Comparison of ENCODE assay signal across 16 cellular contexts in the genomic region with DNA sequence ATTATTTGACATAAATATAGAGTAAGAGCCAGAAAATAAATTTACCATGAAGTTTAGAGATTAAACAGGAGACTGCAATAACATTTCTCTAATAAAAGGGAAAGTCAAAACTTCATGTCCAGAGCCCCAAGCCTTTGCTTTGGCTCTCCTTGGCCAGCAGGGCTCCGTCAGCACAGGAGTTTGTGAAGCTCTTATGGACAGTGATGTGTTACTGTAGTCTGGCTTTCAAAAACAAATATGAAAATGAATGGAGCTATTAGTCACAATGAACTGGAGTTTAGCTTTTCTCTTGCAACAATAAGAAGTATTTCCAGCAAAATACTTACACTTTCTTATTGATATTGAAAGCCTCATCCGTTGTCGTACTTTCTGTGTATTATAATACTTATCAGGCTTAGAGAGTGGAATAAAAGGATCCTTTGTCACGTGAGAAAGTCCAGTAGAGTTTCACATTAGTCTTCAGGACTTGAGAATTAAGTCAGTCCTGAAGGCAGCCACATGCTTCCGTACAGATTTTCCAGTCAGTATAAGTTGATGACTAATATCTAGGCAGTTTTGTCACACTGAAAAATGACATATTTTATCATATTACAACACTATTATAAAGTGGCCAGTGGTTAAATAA.
DNase-seq lines count a peak whose midpoint lies in the region; ATAC-seq, FAIRE-seq and TF ChIP-seq lines count a peak whose summit lies in the region.
"Had no signal": no experiment of that assay in that cellular context is flagged by ENCODE, and none has a peak within 500 bp of the region (broad histone marks: within the 10 kb centered on the region; RNA-seq: fewer than 3 reads in every experiment).

No MANE protein-coding gene starts in this region.

- no peak for TF ChIP-seq EP300 in HepG2 (IDR thresholded peaks at IDR 0.05; ENCODE audit: low read depth in 2 of 2, low read length in 2 of 2)
- TF ChIP-seq EP300 in HepG2 (CRISPR knock-in tag; IDR thresholded peaks at IDR 0.05; ENCODE audit: borderline replicate concordance): no peak
- TF ChIP-seq EP300 in esophagus muscularis mucosa (IDR thresholded peaks at IDR 0.05): no peak

- in situ Hi-C loops in HepG2 (cut with HindIII; ENCODE audit: extremely low pct_ligation_motif_present, low pct_unique_long_range_greater_than_20kb): no loop called here

- peaks cover 31% of the 10 kb centered on the region for H3K4me1 Mint-ChIP-seq in nephron
- no peaks in the 10 kb centered on the region for H3K4me1 Mint-ChIP-seq in activated CD4-positive, alpha-beta T cell treated with anti-CD3 and anti-CD28 coated beads, Interleukin-2, amount 10 ng/mL, durations not matched to agents 7 days and 5 days
- H3K4me1 Mint-ChIP-seq: naive thymus-derived CD8-positive, alpha-beta T cell had no signal

- no peaks in the 10 kb centered on the region for H3K27me3 ChIP-seq in endocrine pancreas (ENCODE audit: control insufficient read depth, insufficient read depth, low read length)
- H3K27me3 ChIP-seq in HepG2 (ENCODE audit: control insufficient read depth in 1 of 2, insufficient read depth in 2 of 2, low read length in 2 of 2): no peaks in the 10 kb centered on the region
- H3K27me3 ChIP-seq in heart left ventricle: no peaks in the 10 kb centered on the region
- H3K27me3 ChIP-seq in esophagus muscularis mucosa: no peaks in the 10 kb centered on the region
- H3K27me3 ChIP-seq: esophagus squamous epithelium had no signal

- no peaks in the 10 kb centered on the region for H4K20me1 ChIP-seq in HepG2 (ENCODE audit: insufficient read depth, low read length)

- H3K27ac ChIP-seq in HepG2 (ENCODE audit: extremely low read length, insufficient read depth, low read length) (no peak overlapping the region), heart left ventricle (no peak overlapping the region), esophagus muscularis mucosa (replicated peaks in 1 of 4) (no peak overlapping the region)
- H3K27ac ChIP-seq: coronary artery had no signal

- H3K9me3 ChIP-seq in endocrine pancreas (ENCODE audit: control insufficient read depth, low read length) (peaks cover 1% of the 10 kb centered on the region), HepG2 (ENCODE audit: low read length) (peaks cover 84% of the 10 kb centered on the region), heart left ventricle (peaks cover 0 to 11% (median 6%) of the 10 kb centered on the region in 12 donors), esophagus muscularis mucosa (peaks cover 0 to 6% (median 3%) of the 10 kb centered on the region in 4 donors)

- no peak for TF ChIP-seq RAD21 in HepG2 (CRISPR knock-in tag; IDR thresholded peaks at IDR 0.05)

- peak; percentile 14 for DNase-seq in AG20443 (ENCODE audit: low spot score)
- DNase-seq in RPMI7951 (ENCODE audit: low read depth): peak; percentile 27
- no peak for DNase-seq in activated CD4-positive, alpha-beta T cell treated with anti-CD3 and anti-CD28 coated beads, Interleukin-2, amount 10 ng/mL, durations not matched to agents 7 days and 5 days
- no peak for DNase-seq in HepG2 (ENCODE audit: low spot score)
- no peak for DNase-seq in heart left ventricle
- DNase-seq in esophagus muscularis mucosa (ENCODE audit: extremely low spot score): no peak
- DNase-seq: activated CD4-positive, alpha-beta T cell treated with anti-CD3 and anti-CD28 coated beads, Interleukin-2, amount 50 U/mL, for 4 hours; esophagus squamous epithelium; naive thymus-derived CD8-positive, alpha-beta T cell; NCI-H1417 treated with DMSO at 0.1 percent for 48 hours; NCI-H345; stimulated activated CD4-positive, alpha-beta T cell treated with anti-CD3 and anti-CD28 coated beads, Interleukin-15, amount 100 ng/mL, for 24 hours had no signal

- ATAC-seq in HepG2 (no peak), heart left ventricle (no peak)
- ATAC-seq: K562; naive thymus-derived CD8-positive, alpha-beta T cell had no signal

- H3K4me3 Mint-ChIP-seq in nephron: no peak overlapping the region
- no peak overlapping the region for H3K4me3 Mint-ChIP-seq in activated CD4-positive, alpha-beta T cell treated with anti-CD3 and anti-CD28 coated beads, Interleukin-2, amount 10 ng/mL, durations not matched to agents 7 days and 5 days
- H3K4me3 Mint-ChIP-seq: naive thymus-derived CD8-positive, alpha-beta T cell had no signal

- CTCF ChIA-PET in activated CD4-positive, alpha-beta T cell treated with anti-CD3 and anti-CD28 coated beads, Interleukin-2, amount 10 ng/mL, durations not matched to agents 7 days and 5 days (lab: Charles Lee): no interaction called here
- CTCF ChIA-PET in HepG2 (lab: Yijun Ruan, JAX; ENCODE audit: low intra/inter-chr PET ratio, low total read pairs): no interaction called here

- 21% methylated on average over 5 of the region's 5 CpGs for WGBS in HepG2 (ENCODE audit: low lambda C conversion rate)
- 77 to 94% (median 85%) methylated on average over 5 of the region's 5 CpGs for WGBS in heart left ventricle, 4 donors
- WGBS in esophagus muscularis mucosa: 38% methylated on average over 5 of the region's 5 CpGs

- TF ChIP-seq POLR2A in HepG2 (IDR thresholded peaks at IDR 0.05; ENCODE audit: insufficient read depth in 1 of 2, low read depth in 2 of 2, low read length in 2 of 2) (no peak), heart left ventricle (IDR thresholded peaks at IDR 0.05) (no peak), esophagus muscularis mucosa (IDR thresholded peaks at IDR 0.05; ENCODE audit: low read depth) (no peak)

- no peak for FAIRE-seq in HepG2 (lab: Jason Lieb, UNC)
- FAIRE-seq: K562 had no signal

- H3K4me1 ChIP-seq in endocrine pancreas (ENCODE audit: control insufficient read depth, insufficient read depth, low read length) (peaks cover 3% of the 10 kb centered on the region), HepG2 (ENCODE audit: insufficient read depth, low read length) (no peaks in the 10 kb centered on the region), heart left ventricle (peaks cover 0 to 4% (median 0%) of the 10 kb centered on the region in 12 donors), esophagus muscularis mucosa (peaks cover 0 to 10% (median 0%) of the 10 kb centered on the region in 4 donors)

- TF ChIP-seq CTCF in nephron (IDR thresholded peaks at IDR 0.05; ENCODE audit: unreplicated experiment in 3 of 3) (peak in 1 of 3 experiments; percentile 9), HepG2 (CRISPR knock-in tag; IDR thresholded peaks at IDR 0.05) (no peak), heart left ventricle (IDR thresholded peaks at IDR 0.05) (no peak), esophagus muscularis mucosa (IDR thresholded peaks at IDR 0.05) (no peak)

- no peak overlapping the region for H3K9ac ChIP-seq in endocrine pancreas (ENCODE audit: control insufficient read depth, insufficient read depth, low read length)
- no peak overlapping the region for H3K9ac ChIP-seq in HepG2 (ENCODE audit: insufficient read depth, low read depth, low read length)

- no peaks in the 10 kb centered on the region for H3K79me2 ChIP-seq in HepG2 (ENCODE audit: insufficient read depth, low read length)

- H3K36me3 ChIP-seq in endocrine pancreas (ENCODE audit: control insufficient read depth, insufficient read depth, low read length) (no peaks in the 10 kb centered on the region), HepG2 (replicated peaks in 1 of 2; ENCODE audit: control insufficient read depth in 1 of 2, insufficient read depth in 2 of 2, low read length in 2 of 2) (no peaks in the 10 kb centered on the region), heart left ventricle (no peaks in the 10 kb centered on the region), esophagus muscularis mucosa (no peaks in the 10 kb centered on the region)
- H3K36me3 ChIP-seq: esophagus squamous epithelium had no signal

- peak overlapping the region in 2 of 3 experiments; percentile 37 to 66 for H3K27ac Mint-ChIP-seq in nephron
- no peak overlapping the region for H3K27ac Mint-ChIP-seq in activated CD4-positive, alpha-beta T cell treated with anti-CD3 and anti-CD28 coated beads, Interleukin-2, amount 10 ng/mL, durations not matched to agents 7 days and 5 days
- H3K27ac Mint-ChIP-seq: naive thymus-derived CD8-positive, alpha-beta T cell had no signal

- H3K27me3 Mint-ChIP-seq in nephron (ENCODE audit: low read depth): no peaks in the 10 kb centered on the region
- H3K27me3 Mint-ChIP-seq in activated CD4-positive, alpha-beta T cell treated with anti-CD3 and anti-CD28 coated beads, Interleukin-2, amount 10 ng/mL, durations not matched to agents 7 days and 5 days: no peaks in the 10 kb centered on the region

- intact Hi-C loops in HepG2 (cut with micrococcal nuclease; ENCODE audit: unreplicated experiment): no loop called here
- intact Hi-C loops in heart left ventricle (cut with DNase I): no loop called here
- intact Hi-C loops in esophagus muscularis mucosa (cut with DNase I): no loop called here

- POLR2A ChIA-PET in activated CD4-positive, alpha-beta T cell treated with anti-CD3 and anti-CD28 coated beads, Interleukin-2, amount 10 ng/mL, durations not matched to agents 7 days and 5 days (lab: Charles Lee): no interaction called here
- POLR2A ChIA-PET in HepG2 (lab: Yijun Ruan, JAX): no interaction called here

- H3K4me3 ChIP-seq in endocrine pancreas (ENCODE audit: control insufficient read depth, insufficient read depth, low read length): peak overlapping the region; percentile 5
- H3K4me3 ChIP-seq in HepG2 (replicated peaks in 1 of 3; ENCODE audit: insufficient read depth in 1 of 3, low read depth in 2 of 3, low read length in 3 of 3): no peak overlapping the region
- no peak overlapping the region for H3K4me3 ChIP-seq in heart left ventricle
- peak overlapping the region in 2 of 4 donors; percentile 1 to 9 for H3K4me3 ChIP-seq in esophagus muscularis mucosa
- H3K4me3 ChIP-seq: coronary artery, esophagus squamous epithelium, K562 had no signal

- peaks cover 10% of the 10 kb centered on the region for H3K9me3 Mint-ChIP-seq in nephron
- H3K9me3 Mint-ChIP-seq in activated CD4-positive, alpha-beta T cell treated with anti-CD3 and anti-CD28 coated beads, Interleukin-2, amount 10 ng/mL, durations not matched to agents 7 days and 5 days: peaks cover under 1% of the 10 kb centered on the region

- no TSS peak for BruUV-seq in HepG2 (replicated peaks; lab: Mats Ljungman, UMichigan)

- no peak overlapping the region for H3K4me2 ChIP-seq in HepG2 (ENCODE audit: low read depth, low read length)

- H3K36me3 Mint-ChIP-seq in nephron (ENCODE audit: low read depth): peaks cover 3% of the 10 kb centered on the region
- no peaks in the 10 kb centered on the region for H3K36me3 Mint-ChIP-seq in activated CD4-positive, alpha-beta T cell treated with anti-CD3 and anti-CD28 coated beads, Interleukin-2, amount 10 ng/mL, durations not matched to agents 7 days and 5 days (ENCODE audit: low read depth)

- H2AFZ ChIP-seq in HepG2 (ENCODE audit: low read length): no peak overlapping the region

TF ChIP-seq in HepG2, 621 proteins besides CTCF, POLR2A, EP300 and RAD21 (continues in another document):
- no peak for TF ChIP-seq NR2F2 (IDR thresholded peaks at IDR 0.05; ENCODE audit: borderline replicate concordance, low read depth)
- TF ChIP-seq KLF12 (CRISPR knock-in tag; IDR thresholded peaks at IDR 0.05; ENCODE audit: borderline replicate concordance): no peak

Comparison
In these comparisons a context has a peak if more than half of its experiments do, and no peak if none do; other contexts are left out.
1. DNase-seq: peak in AG20443 (single experiment) and RPMI7951 (single experiment); none in activated CD4-positive, alpha-beta T cell treated with anti-CD3 and anti-CD28 coated beads, Interleukin-2, amount 10 ng/mL, durations not matched to agents 7 days and 5 days (single experiment), HepG2 (single experiment), heart left ventricle (0 of 5) and esophagus muscularis mucosa (single experiment).